ENCODE assay signal across 1 cellular context in the genomic region with DNA sequence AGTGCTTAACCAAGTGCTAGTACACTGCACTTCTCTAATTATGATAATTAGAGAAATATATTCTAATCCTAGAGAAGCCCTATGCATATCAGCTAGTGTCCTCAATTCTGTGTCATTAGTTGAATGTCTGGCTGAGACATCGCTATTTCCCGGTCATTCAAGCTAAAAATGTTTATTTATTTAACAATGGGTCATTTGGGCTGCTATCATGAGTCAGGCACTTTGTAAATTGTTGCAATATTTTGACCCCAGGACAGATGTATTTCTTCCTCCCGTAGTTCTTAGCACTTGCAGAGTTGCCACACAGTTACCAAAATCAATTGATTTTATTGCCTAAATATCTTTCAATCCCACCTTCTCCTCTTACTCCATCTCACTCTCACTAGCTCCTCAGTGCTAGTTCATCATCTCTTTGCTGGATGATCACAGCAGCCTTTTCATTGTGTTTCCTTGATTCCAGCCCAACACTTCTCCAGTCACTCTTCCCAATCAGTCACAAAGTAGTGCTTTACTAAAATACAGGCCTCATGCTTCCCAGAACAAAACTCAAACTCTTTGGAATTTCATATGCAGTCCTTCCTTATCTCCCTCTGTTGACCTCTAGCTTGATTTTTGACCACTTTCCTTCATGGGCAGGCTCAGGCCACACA.
TF ChIP-seq lines count a peak whose summit lies in the region.

No MANE protein-coding gene starts in this region.

TF ChIP-seq in GM23338, 12 proteins besides CTCF, POLR2A, EP300 and RAD21 (continued from another document):
- TF ChIP-seq, protein P1, sequence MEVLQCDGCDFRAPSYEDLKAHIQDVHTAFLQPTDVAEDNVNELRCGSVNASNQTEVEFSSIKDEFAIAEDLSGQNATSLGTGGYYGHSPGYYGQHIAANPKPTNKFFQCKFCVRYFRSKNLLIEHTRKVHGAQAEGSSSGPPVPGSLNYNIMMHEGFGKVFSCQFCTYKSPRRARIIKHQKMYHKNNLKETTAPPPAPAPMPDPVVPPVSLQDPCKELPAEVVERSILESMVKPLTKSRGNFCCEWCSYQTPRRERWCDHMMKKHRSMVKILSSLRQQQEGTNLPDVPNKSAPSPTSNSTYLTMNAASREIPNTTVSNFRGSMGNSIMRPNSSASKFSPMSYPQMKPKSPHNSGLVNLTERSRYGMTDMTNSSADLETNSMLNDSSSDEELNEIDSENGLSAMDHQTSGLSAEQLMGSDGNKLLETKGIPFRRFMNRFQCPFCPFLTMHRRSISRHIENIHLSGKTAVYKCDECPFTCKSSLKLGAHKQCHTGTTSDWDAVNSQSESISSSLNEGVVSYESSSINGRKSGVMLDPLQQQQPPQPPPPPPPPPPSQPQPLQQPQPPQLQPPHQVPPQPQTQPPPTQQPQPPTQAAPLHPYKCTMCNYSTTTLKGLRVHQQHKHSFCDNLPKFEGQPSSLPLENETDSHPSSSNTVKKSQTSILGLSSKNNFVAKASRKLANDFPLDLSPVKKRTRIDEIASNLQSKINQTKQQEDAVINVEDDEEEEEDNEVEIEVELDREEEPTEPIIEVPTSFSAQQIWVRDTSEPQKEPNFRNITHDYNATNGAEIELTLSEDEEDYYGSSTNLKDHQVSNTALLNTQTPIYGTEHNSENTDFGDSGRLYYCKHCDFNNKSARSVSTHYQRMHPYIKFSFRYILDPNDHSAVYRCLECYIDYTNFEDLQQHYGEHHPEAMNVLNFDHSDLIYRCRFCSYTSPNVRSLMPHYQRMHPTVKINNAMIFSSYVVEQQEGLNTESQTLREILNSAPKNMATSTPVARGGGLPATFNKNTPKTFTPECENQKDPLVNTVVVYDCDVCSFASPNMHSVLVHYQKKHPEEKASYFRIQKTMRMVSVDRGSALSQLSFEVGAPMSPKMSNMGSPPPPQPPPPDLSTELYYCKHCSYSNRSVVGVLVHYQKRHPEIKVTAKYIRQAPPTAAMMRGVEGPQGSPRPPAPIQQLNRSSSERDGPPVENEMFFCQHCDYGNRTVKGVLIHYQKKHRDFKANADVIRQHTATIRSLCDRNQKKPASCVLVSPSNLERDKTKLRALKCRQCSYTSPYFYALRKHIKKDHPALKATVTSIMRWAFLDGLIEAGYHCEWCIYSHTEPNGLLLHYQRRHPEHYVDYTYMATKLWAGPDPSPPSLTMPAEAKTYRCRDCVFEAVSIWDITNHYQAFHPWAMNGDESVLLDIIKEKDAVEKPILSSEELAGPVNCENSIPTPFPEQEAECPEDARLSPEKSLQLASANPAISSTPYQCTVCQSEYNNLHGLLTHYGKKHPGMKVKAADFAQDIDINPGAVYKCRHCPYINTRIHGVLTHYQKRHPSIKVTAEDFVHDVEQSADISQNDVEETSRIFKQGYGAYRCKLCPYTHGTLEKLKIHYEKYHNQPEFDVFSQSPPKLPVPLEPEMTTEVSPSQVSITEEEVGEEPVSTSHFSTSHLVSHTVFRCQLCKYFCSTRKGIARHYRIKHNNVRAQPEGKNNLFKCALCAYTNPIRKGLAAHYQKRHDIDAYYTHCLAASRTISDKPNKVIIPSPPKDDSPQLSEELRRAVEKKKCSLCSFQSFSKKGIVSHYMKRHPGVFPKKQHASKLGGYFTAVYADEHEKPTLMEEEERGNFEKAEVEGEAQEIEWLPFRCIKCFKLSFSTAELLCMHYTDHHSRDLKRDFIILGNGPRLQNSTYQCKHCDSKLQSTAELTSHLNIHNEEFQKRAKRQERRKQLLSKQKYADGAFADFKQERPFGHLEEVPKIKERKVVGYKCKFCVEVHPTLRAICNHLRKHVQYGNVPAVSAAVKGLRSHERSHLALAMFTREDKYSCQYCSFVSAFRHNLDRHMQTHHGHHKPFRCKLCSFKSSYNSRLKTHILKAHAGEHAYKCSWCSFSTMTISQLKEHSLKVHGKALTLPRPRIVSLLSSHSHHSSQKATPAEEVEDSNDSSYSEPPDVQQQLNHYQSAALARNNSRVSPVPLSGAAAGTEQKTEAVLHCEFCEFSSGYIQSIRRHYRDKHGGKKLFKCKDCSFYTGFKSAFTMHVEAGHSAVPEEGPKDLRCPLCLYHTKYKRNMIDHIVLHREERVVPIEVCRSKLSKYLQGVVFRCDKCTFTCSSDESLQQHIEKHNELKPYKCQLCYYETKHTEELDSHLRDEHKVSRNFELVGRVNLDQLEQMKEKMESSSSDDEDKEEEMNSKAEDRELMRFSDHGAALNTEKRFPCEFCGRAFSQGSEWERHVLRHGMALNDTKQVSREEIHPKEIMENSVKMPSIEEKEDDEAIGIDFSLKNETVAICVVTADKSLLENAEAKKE (CRISPR knock-in tag; IDR thresholded peaks at IDR 0.05) = no peak
- TF ChIP-seq STAT1 (IDR thresholded peaks at IDR 0.05; ENCODE audit: unreplicated experiment) (no peak), ZNF114 (CRISPR knock-in tag; IDR thresholded peaks at IDR 0.05) (no peak), CREB1 (CRISPR knock-in tag; IDR thresholded peaks at IDR 0.05; ENCODE audit: low read depth) (no peak)
- TF ChIP-seq, protein P2, sequence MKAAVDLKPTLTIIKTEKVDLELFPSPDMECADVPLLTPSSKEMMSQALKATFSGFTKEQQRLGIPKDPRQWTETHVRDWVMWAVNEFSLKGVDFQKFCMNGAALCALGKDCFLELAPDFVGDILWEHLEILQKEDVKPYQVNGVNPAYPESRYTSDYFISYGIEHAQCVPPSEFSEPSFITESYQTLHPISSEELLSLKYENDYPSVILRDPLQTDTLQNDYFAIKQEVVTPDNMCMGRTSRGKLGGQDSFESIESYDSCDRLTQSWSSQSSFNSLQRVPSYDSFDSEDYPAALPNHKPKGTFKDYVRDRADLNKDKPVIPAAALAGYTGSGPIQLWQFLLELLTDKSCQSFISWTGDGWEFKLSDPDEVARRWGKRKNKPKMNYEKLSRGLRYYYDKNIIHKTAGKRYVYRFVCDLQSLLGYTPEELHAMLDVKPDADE (IDR thresholded peaks at IDR 0.05) = no peak
